10 cellular contexts compared by ENCODE assay signal in the genomic region with DNA sequence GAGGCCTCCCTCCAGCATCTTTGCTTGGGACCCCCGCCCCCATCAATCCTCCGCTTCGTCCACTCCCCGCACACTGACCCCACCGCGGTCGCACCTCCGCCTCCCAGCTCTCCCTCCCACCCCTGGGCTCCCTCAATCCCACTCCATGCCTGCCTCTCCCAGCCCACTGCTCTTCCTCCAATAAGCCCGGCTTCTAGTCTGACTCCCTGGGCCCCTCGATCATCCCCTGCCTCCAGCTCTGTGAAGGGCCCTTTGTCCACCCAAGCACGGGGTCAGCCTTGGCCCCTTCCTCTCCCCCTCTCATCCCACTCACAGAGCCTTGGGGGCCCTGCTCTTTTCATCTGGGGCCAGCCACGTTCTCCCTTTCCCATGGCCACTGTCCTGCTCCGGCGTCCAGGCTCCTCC. TPM values are rescaled to one million over a fixed set of nuclear protein-coding genes. Genes with fewer than 3 reads are reported as not detected.
DNase-seq lines count a peak whose midpoint lies in the region; ATAC-seq, FAIRE-seq and TF ChIP-seq lines count a peak whose summit lies in the region.
"Had no signal": no experiment of that assay in that cellular context is flagged by ENCODE, and none has a peak within 500 bp of the region (broad histone marks: within the 10 kb centered on the region; RNA-seq: fewer than 3 reads in every experiment).

No MANE protein-coding gene starts in this region.

- TF ChIP-seq CTCF in A549 (IDR thresholded peaks at IDR 0.05), result no peak
- TF ChIP-seq CTCF in colonic mucosa (IDR thresholded peaks at IDR 0.05), result no peak

- no peak for TF ChIP-seq RAD21 in A549 (conservative IDR thresholded peaks at IDR 0.05 in 1 of 2, IDR thresholded peaks at IDR 0.05 in 1 of 2)

- peak overlapping the region; percentile 82 for H3K9ac ChIP-seq in HUES6 (ENCODE audit: low read length)
- H3K9ac ChIP-seq in colonic mucosa (ENCODE audit: low read depth in 2 of 2, low read length in 2 of 2), result peak overlapping the region; percentile 34 to 79

- H3K4me1 ChIP-seq in A549, result no peaks in the 10 kb centered on the region
- peaks cover 17% of the 10 kb centered on the region; the same call in 1 of the 2 replicates for H3K4me1 ChIP-seq in HUES6 (ENCODE audit: control insufficient read depth, insufficient read depth, low read length)
- peaks cover 11% of the 10 kb centered on the region for H3K4me1 ChIP-seq in colonic mucosa
- peaks cover 6 to 11% of the 10 kb centered on the region in 2 donors for H3K4me1 ChIP-seq in naive thymus-derived CD4-positive, alpha-beta T cell (ENCODE audit: control insufficient read depth in 2 of 2, insufficient read depth in 2 of 2, low read length in 2 of 2)

- peaks cover 9 to 39% (median 12%) of the 10 kb centered on the region in 5 donors for H3K27me3 Mint-ChIP-seq in naive thymus-derived CD4-positive, alpha-beta T cell

- FAIRE-seq in A549 (lab: Jason Lieb, UNC), result no peak
- FAIRE-seq: G401.6, H54 had no signal

- POLR2A ChIA-PET in A549 (lab: Yijun Ruan, JAX), result no interaction called here
- POLR2A ChIA-PET in naive thymus-derived CD4-positive, alpha-beta T cell (lab: Charles Lee), result no interaction called here

- H3K27ac ChIP-seq in A549, result peak overlapping the region; percentile 86 to 94; a peak in 5 of 6 replicates
- peak overlapping the region; percentile 98; the same call in 1 of the 2 replicates for H3K27ac ChIP-seq in HUES6 (ENCODE audit: low read depth, low read length)
- H3K27ac ChIP-seq in colonic mucosa, result peak overlapping the region; percentile 80
- no peak overlapping the region for H3K27ac ChIP-seq in naive thymus-derived CD4-positive, alpha-beta T cell (ENCODE audit: low read depth, low read length)

- TF ChIP-seq EP300 in A549 (IDR thresholded peaks at IDR 0.05), result no peak

- no peaks in the 10 kb centered on the region for H3K36me3 Mint-ChIP-seq in naive thymus-derived CD4-positive, alpha-beta T cell

- peak overlapping the region; percentile 83 for H3K4me3 ChIP-seq in A549
- H3K4me3 ChIP-seq in HUES6 (ENCODE audit: low read depth, low read length), result peak overlapping the region; percentile 97
- H3K4me3 ChIP-seq in colonic mucosa, result peak overlapping the region; percentile 51
- H3K4me3 ChIP-seq in naive thymus-derived CD4-positive, alpha-beta T cell (ENCODE audit: low read length), result no peak overlapping the region

- H3K4me3 Mint-ChIP-seq in naive thymus-derived CD4-positive, alpha-beta T cell, result peak overlapping the region; percentile 68 to 94 (median 76)

- intact Hi-C loops in colonic mucosa (cut with DNase I), result loop anchor here (5.0 to 10.0 kb wide), 2 partner anchors 50 to 243 kb away; no protein-coding TSS in a partner anchor
- intact Hi-C loops in naive thymus-derived CD4-positive, alpha-beta T cell (cut with micrococcal nuclease), result no loop called here

- peaks cover 3 to 14% (median 9%) of the 10 kb centered on the region in 7 donors for H3K4me1 Mint-ChIP-seq in naive thymus-derived CD4-positive, alpha-beta T cell

- CTCF ChIA-PET in A549 (lab: Yijun Ruan, JAX), result interaction anchor here (0.5 to 1.3 kb wide), 4 partner anchors 10 to 18 kb away, joined by 3 to 4 read pairs (median 4); no protein-coding TSS in a partner anchor
- CTCF ChIA-PET in naive thymus-derived CD4-positive, alpha-beta T cell (lab: Charles Lee), result no interaction called here

- ATAC-seq in A549 (no peak), HG03039 (IDR thresholded peaks at IDR 0.05; ENCODE audit: unreplicated experiment) (no peak), GM19455 (IDR thresholded peaks at IDR 0.05; ENCODE audit: unreplicated experiment) (no peak)
- no peak for ATAC-seq in naive thymus-derived CD4-positive, alpha-beta T cell

- H3K9me3 ChIP-seq in A549, result no peaks in the 10 kb centered on the region
- no peaks in the 10 kb centered on the region for H3K9me3 ChIP-seq in HUES6 (ENCODE audit: control insufficient read depth, insufficient read depth, low read depth, low read length)
- no peaks in the 10 kb centered on the region for H3K9me3 ChIP-seq in colonic mucosa
- no peaks in the 10 kb centered on the region for H3K9me3 ChIP-seq in naive thymus-derived CD4-positive, alpha-beta T cell (ENCODE audit: control insufficient read depth in 2 of 3, low read length in 3 of 3)

- peak overlapping the region; percentile 97 for H3K4me2 ChIP-seq in A549

- TF ChIP-seq POLR2A in A549 (IDR thresholded peaks at IDR 0.05; ENCODE audit: low read length), result no peak

- no peak for DNase-seq in A549 (ENCODE audit: low read depth in 1 of 2, low spot score in 1 of 2)
- no peak for DNase-seq in colonic mucosa
- DNase-seq in naive thymus-derived CD4-positive, alpha-beta T cell, result no peak
- no peak for DNase-seq in D341Med (ENCODE audit: low spot score)
- DNase-seq in NCI-H510A treated with DMSO at 0.1 percent for 48 hours (lab: John Stamatoyannopoulos, UW), result no peak

- WGBS in A549 (ENCODE audit: missing lambda C conversion rate), result 98% methylated on average over 6 of the region's 14 CpGs

- peaks cover 0 to 2% (median 0%) of the 10 kb centered on the region in 11 donors for H3K9me3 Mint-ChIP-seq in naive thymus-derived CD4-positive, alpha-beta T cell

- H3K27me3 ChIP-seq in HUES6 (ENCODE audit: control insufficient read depth, insufficient read depth, low read length) (peaks cover 12% of the 10 kb centered on the region; the same call in 1 of the 2 replicates), colonic mucosa (peaks cover 45% of the 10 kb centered on the region)
- peaks cover 0 to 12% of the 10 kb centered on the region in 2 donors for H3K27me3 ChIP-seq in naive thymus-derived CD4-positive, alpha-beta T cell (ENCODE audit: control insufficient read depth in 2 of 2, insufficient read depth in 2 of 2, low read length in 2 of 2)

- H3K36me3 ChIP-seq in HUES6 (ENCODE audit: control insufficient read depth, insufficient read depth, low read length) (peaks cover 7% of the 10 kb centered on the region; the same call in 1 of the 2 replicates), colonic mucosa (no peaks in the 10 kb centered on the region)
- no peaks in the 10 kb centered on the region for H3K36me3 ChIP-seq in naive thymus-derived CD4-positive, alpha-beta T cell (ENCODE audit: control insufficient read depth in 2 of 3, insufficient read depth in 3 of 3, low read length in 3 of 3)

- H3K27ac Mint-ChIP-seq in naive thymus-derived CD4-positive, alpha-beta T cell, result peak overlapping the region in 2 of 9 donors; percentile 7 to 69

TF ChIP-seq in A549, 52 proteins besides CTCF, POLR2A, EP300 and RAD21:
- no peak for TF ChIP-seq POLR2AphosphoS2 (conservative IDR thresholded peaks at IDR 0.05; ENCODE audit: low read length)
- no peak for TF ChIP-seq JUNB (IDR thresholded peaks at IDR 0.05)
- TF ChIP-seq, protein P1, sequence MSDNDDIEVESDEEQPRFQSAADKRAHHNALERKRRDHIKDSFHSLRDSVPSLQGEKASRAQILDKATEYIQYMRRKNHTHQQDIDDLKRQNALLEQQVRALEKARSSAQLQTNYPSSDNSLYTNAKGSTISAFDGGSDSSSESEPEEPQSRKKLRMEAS (IDR thresholded peaks at IDR 0.05), result no peak
- TF ChIP-seq ZC3H11A (IDR thresholded peaks at IDR 0.05), result no peak
- no peak for TF ChIP-seq EHMT2 (IDR thresholded peaks at IDR 0.05; ENCODE audit: low read depth)
- TF ChIP-seq NPAS2 (CRISPR knock-in tag; IDR thresholded peaks at IDR 0.05; ENCODE audit: borderline replicate concordance), result no peak
- no peak for TF ChIP-seq CBX8 (IDR thresholded peaks at IDR 0.05)
- no peak for TF ChIP-seq HOXB13 (CRISPR knock-in tag; IDR thresholded peaks at IDR 0.05; ENCODE audit: low read depth)
- TF ChIP-seq HDAC2 (IDR thresholded peaks at IDR 0.05), result no peak
- no peak for TF ChIP-seq JUN (IDR thresholded peaks at IDR 0.05)
- no peak for TF ChIP-seq RFX5 (IDR thresholded peaks at IDR 0.05)
- TF ChIP-seq PHF8 (IDR thresholded peaks at IDR 0.05; ENCODE audit: borderline replicate concordance, low read depth), result no peak
- no peak for TF ChIP-seq NR3C1 (IDR thresholded peaks at IDR 0.05)
- no peak for TF ChIP-seq MAZ (IDR thresholded peaks at IDR 0.05; ENCODE audit: borderline replicate concordance, low read depth, low read length)
- TF ChIP-seq, protein P2, sequence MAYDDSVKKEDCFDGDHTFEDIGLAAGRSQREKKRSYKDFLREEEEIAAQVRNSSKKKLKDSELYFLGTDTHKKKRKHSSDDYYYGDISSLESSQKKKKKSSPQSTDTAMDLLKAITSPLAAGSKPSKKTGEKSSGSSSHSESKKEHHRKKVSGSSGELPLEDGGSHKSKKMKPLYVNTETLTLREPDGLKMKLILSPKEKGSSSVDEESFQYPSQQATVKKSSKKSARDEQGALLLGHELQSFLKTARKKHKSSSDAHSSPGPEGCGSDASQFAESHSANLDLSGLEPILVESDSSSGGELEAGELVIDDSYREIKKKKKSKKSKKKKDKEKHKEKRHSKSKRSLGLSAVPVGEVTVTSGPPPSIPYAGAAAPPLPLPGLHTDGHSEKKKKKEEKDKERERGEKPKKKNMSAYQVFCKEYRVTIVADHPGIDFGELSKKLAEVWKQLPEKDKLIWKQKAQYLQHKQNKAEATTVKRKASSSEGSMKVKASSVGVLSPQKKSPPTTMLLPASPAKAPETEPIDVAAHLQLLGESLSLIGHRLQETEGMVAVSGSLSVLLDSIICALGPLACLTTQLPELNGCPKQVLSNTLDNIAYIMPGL (CRISPR knock-in tag; IDR thresholded peaks at IDR 0.05; ENCODE audit: borderline replicate concordance), result no peak
- TF ChIP-seq RNF2 (IDR thresholded peaks at IDR 0.05; ENCODE audit: borderline replicate concordance, low read depth), result no peak
- TF ChIP-seq EHF (CRISPR knock-in tag; IDR thresholded peaks at IDR 0.05), result no peak

RNA-seq across cellular contexts. Expression of a gene that starts 1.5 kb away (rescaled TPM):
- 0.08 and 0.15 TPM in 2 replicates for polyA plus RNA-seq in A549 (2011; rRNA removed)
- 0.07 and 0.08 TPM in 2 replicates for polyA plus RNA-seq in A549 (2012; cell fraction: cytosol; rRNA removed)
- 0.16 and 0.37 TPM in 2 replicates for polyA plus RNA-seq in A549 (2012; cell fraction: nucleus; rRNA removed)
- polyA plus RNA-seq in A549 (2017; fragmentation: RNase III; extraction: RNeasy Plus Mini Kit Qiagen cat#74134 plus additional on column Dnase treatment), result 0.18 to 0.37 TPM (median 0.29 TPM) in 3 replicates
- 0.08 TPM in 1 of 2 replicates, not detected in the other for polyA minus RNA-seq in A549 (2011; rRNA and poly(A)+ RNA removed)
- 1 to 10 TPM; 1.5 to 3.3 TPM for total RNA-seq in colonic mucosa
- total RNA-seq in naive thymus-derived CD4-positive, alpha-beta T cell, result not detected
- not detected for polyA plus RNA-seq in naive thymus-derived CD4-positive, alpha-beta T cell

RNA-seq across cellular contexts. Expression of a gene that starts 56.5 kb away (rescaled TPM):
- 43.6 and 45.6 TPM in 2 replicates for polyA plus RNA-seq in A549 (2011; rRNA removed)
- polyA plus RNA-seq in A549 (2012; cell fraction: cytosol; rRNA removed), result 27.6 and 35.7 TPM in 2 replicates
- polyA plus RNA-seq in A549 (2012; cell fraction: nucleus; rRNA removed), result 41.8 and 72.8 TPM in 2 replicates
- 51.4 to 64.5 TPM (median 55.9 TPM) in 3 replicates for polyA plus RNA-seq in A549 (2017; fragmentation: RNase III; extraction: RNeasy Plus Mini Kit Qiagen cat#74134 plus additional on column Dnase treatment)
- polyA minus RNA-seq in A549 (2011; rRNA and poly(A)+ RNA removed), result 26.6 and 28.3 TPM in 2 replicates
- 10 to 100 TPM; 86.3 to 90.3 TPM for total RNA-seq in colonic mucosa
- total RNA-seq in naive thymus-derived CD4-positive, alpha-beta T cell, result 100 to 1,000 TPM in 1 of 5 experiments, 10 to 100 TPM in 4; 77.6 to 110 (median 79.9) TPM
- 100 to 1,000 TPM in 1 of 2 donors, 10 to 100 TPM in 1; 76.1 to 123 TPM for polyA plus RNA-seq in naive thymus-derived CD4-positive, alpha-beta T cell
